24 cellular contexts compared by ENCODE assay signal in the genomic region with DNA sequence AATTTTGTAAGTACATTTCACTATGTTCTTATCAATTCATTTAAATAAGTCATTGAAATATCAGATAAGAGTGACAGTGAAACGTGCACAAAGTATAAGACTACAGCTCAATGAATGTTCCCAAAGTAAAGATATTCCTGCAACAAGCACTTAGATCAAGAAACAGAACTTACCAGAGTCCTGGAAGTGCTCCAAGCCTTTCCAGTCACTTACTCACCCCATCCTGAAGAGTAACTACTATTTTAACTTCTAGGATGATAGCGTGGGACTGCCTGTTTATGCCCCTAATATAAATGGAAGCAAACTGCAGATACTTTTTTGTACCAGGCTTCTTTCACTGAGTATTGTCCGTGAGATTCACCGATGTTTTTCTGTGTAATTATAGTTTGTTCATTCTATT.
DNase-seq lines count a peak whose midpoint lies in the region; ATAC-seq, FAIRE-seq and TF ChIP-seq lines count a peak whose summit lies in the region.
"Had no signal": no experiment of that assay in that cellular context is flagged by ENCODE, and none has a peak within 500 bp of the region (broad histone marks: within the 10 kb centered on the region; RNA-seq: fewer than 3 reads in every experiment).

No MANE protein-coding gene starts in this region.

- TF ChIP-seq CTCF in HFFc6 (IDR thresholded peaks at IDR 0.05): no peak
- TF ChIP-seq CTCF in astrocyte of the spinal cord (IDR thresholded peaks at IDR 0.05; ENCODE audit: low read depth, low read length): no peak
- TF ChIP-seq CTCF in mesothelial cell of epicardium (IDR thresholded peaks at IDR 0.05; ENCODE audit: unreplicated experiment): no peak
- no peak for TF ChIP-seq CTCF in omental fat pad (IDR thresholded peaks at IDR 0.05)

- H3K27ac Mint-ChIP-seq in HFFc6: no peak overlapping the region
- no peak overlapping the region for H3K27ac Mint-ChIP-seq in mesothelial cell of epicardium
- H3K27ac Mint-ChIP-seq: activated naive CD4-positive, alpha-beta T cell treated with anti-CD3 and anti-CD28 coated beads, Interleukin-2, amount 10 ng/mL, durations not matched to agents 7 days and 5 days; activated T-cell treated with anti-CD3 and anti-CD28 coated beads, Interleukin-2, amount 50 U/mL, for 24 hours; brain; CD8-positive, alpha-beta T cell; GM23338; nephron; stimulated activated memory B cell treated with anti-CD40 and anti-IgM and Interleukin-4, amounts not matched to agents 10 μg/mL and 1 μg/mL and 100 μg/mL, for 72 hours; T-cell had no signal

- ATAC-seq in left cardiac atrium: peak; percentile 65 to 75
- no peak for ATAC-seq in activated CD4-positive, CD25-positive, alpha-beta regulatory T cell treated with anti-CD3 and anti-CD28 coated beads, Interleukin-2, amount 50 U/mL, for 24 hours
- no peak for ATAC-seq in omental fat pad (ENCODE audit: low FRiP score)
- ATAC-seq: CD8-positive, alpha-beta T cell; GM23338; stimulated activated memory B cell treated with anti-CD40 and anti-IgM and Interleukin-4, amounts not matched to agents 10 μg/mL and 1 μg/mL and 100 μg/mL, for 72 hours; T-cell had no signal

- DNase-seq in A172 (ENCODE audit: low spot score): peak; percentile 16
- peak; percentile 24 for DNase-seq in HFFc6
- DNase-seq in astrocyte of the spinal cord (ENCODE audit: low read depth, low spot score): peak; percentile 71
- DNase-seq in left cardiac atrium: no peak
- DNase-seq in mesothelial cell of epicardium (ENCODE audit: low spot score in 2 of 2, unreplicated experiment in 2 of 2): no peak
- no peak for DNase-seq in RCC 7860 (ENCODE audit: low spot score)
- DNase-seq in omental fat pad (ENCODE audit: low spot score): no peak
- DNase-seq: activated CD4-positive, alpha-beta T cell treated with anti-CD3 and anti-CD28 coated beads, Interleukin-2, amount 50 U/mL, for 48 hours; activated naive CD4-positive, alpha-beta T cell treated with anti-CD3 and anti-CD28 coated beads, Interleukin-2, amount 10 ng/mL, durations not matched to agents 7 days and 5 days; activated T-cell treated with anti-CD3 and anti-CD28 coated beads, Interleukin-2, amount 50 U/mL, for 24 hours; CD8-positive, alpha-beta T cell; DMS79 treated with DMSO at 0.1 percent for 48 hours; dorsolateral prefrontal cortex; erythroblast; islet precursor cell; mesendoderm; NK-92 treated with Interleukin-12 subunit alpha and Interleukin-12 subunit beta, amount 100 ng/mL, for 24 hours; T-cell; transverse colon had no signal

- H3K4me3 ChIP-seq in astrocyte of the spinal cord (ENCODE audit: low read depth, low read length): no peak overlapping the region
- H3K4me3 ChIP-seq: dorsolateral prefrontal cortex, GM23338, transverse colon had no signal

- no peak for FAIRE-seq in RCC 7860 (lab: Jason Lieb, UNC)

- H3K4me3 Mint-ChIP-seq in HFFc6 (no peak overlapping the region), mesothelial cell of epicardium (no peak overlapping the region)
- H3K4me3 Mint-ChIP-seq: activated naive CD4-positive, alpha-beta T cell treated with anti-CD3 and anti-CD28 coated beads, Interleukin-2, amount 10 ng/mL, durations not matched to agents 7 days and 5 days; activated T-cell treated with anti-CD3 and anti-CD28 coated beads, Interleukin-2, amount 50 U/mL, for 24 hours; brain; CD8-positive, alpha-beta T cell; GM23338; nephron; stimulated activated memory B cell treated with anti-CD40 and anti-IgM and Interleukin-4, amounts not matched to agents 10 μg/mL and 1 μg/mL and 100 μg/mL, for 72 hours; T-cell had no signal

- H3K27me3 Mint-ChIP-seq in HFFc6 (ENCODE audit: insufficient read depth) (no peaks in the 10 kb centered on the region), mesothelial cell of epicardium (ENCODE audit: low read depth) (peaks cover 7% of the 10 kb centered on the region)
- H3K27me3 Mint-ChIP-seq: activated naive CD4-positive, alpha-beta T cell treated with anti-CD3 and anti-CD28 coated beads, Interleukin-2, amount 10 ng/mL, durations not matched to agents 7 days and 5 days; activated T-cell treated with anti-CD3 and anti-CD28 coated beads, Interleukin-2, amount 50 U/mL, for 24 hours; brain; stimulated activated memory B cell treated with anti-CD40 and anti-IgM and Interleukin-4, amounts not matched to agents 10 μg/mL and 1 μg/mL and 100 μg/mL, for 72 hours; T-cell had no signal

- H3K9me3 Mint-ChIP-seq in HFFc6: peaks cover 3% of the 10 kb centered on the region
- peaks cover 7% of the 10 kb centered on the region for H3K9me3 Mint-ChIP-seq in mesothelial cell of epicardium
- H3K9me3 Mint-ChIP-seq: CD8-positive, alpha-beta T cell had no signal

- in situ Hi-C loops in astrocyte of the spinal cord (cut with HindIII; ENCODE audit: low sequenced_read_pairs): no loop called here

- intact Hi-C loops in left cardiac atrium (cut with DNase I): loop anchor here in 1 of 2 donors (10.0 kb wide), 1 partner anchor 279 kb away; no protein-coding TSS in a partner anchor

- H3K36me3 Mint-ChIP-seq in HFFc6 (ENCODE audit: low read depth) (no peaks in the 10 kb centered on the region), mesothelial cell of epicardium (no peaks in the 10 kb centered on the region)
- H3K36me3 Mint-ChIP-seq: activated naive CD4-positive, alpha-beta T cell treated with anti-CD3 and anti-CD28 coated beads, Interleukin-2, amount 10 ng/mL, durations not matched to agents 7 days and 5 days; CD8-positive, alpha-beta T cell; stimulated activated memory B cell treated with anti-CD40 and anti-IgM and Interleukin-4, amounts not matched to agents 10 μg/mL and 1 μg/mL and 100 μg/mL, for 72 hours; T-cell had no signal

- H3K4me1 Mint-ChIP-seq in HFFc6 (ENCODE audit: low read depth): peaks cover 18% of the 10 kb centered on the region
- H3K4me1 Mint-ChIP-seq in mesothelial cell of epicardium: no peaks in the 10 kb centered on the region
- H3K4me1 Mint-ChIP-seq: activated naive CD4-positive, alpha-beta T cell treated with anti-CD3 and anti-CD28 coated beads, Interleukin-2, amount 10 ng/mL, durations not matched to agents 7 days and 5 days; GM23338; nephron; stimulated activated memory B cell treated with anti-CD40 and anti-IgM and Interleukin-4, amounts not matched to agents 10 μg/mL and 1 μg/mL and 100 μg/mL, for 72 hours; T-cell had no signal

Comparison
In these comparisons a context has a peak if more than half of its experiments do, and no peak if none do; other contexts are left out.
1. DNase-seq: peak in A172 (single experiment), HFFc6 (single experiment) and astrocyte of the spinal cord (single experiment); none in left cardiac atrium (single experiment), mesothelial cell of epicardium (0 of 2), RCC 7860 (single experiment) and omental fat pad (single experiment).
2. ATAC-seq: peak in left cardiac atrium (2 of 2); none in activated CD4-positive, CD25-positive, alpha-beta regulatory T cell treated with anti-CD3 and anti-CD28 coated beads, Interleukin-2, amount 50 U/mL, for 24 hours (0 of 2) and omental fat pad (single experiment).